1 cellular context compared by ENCODE assay signal in the genomic region with DNA sequence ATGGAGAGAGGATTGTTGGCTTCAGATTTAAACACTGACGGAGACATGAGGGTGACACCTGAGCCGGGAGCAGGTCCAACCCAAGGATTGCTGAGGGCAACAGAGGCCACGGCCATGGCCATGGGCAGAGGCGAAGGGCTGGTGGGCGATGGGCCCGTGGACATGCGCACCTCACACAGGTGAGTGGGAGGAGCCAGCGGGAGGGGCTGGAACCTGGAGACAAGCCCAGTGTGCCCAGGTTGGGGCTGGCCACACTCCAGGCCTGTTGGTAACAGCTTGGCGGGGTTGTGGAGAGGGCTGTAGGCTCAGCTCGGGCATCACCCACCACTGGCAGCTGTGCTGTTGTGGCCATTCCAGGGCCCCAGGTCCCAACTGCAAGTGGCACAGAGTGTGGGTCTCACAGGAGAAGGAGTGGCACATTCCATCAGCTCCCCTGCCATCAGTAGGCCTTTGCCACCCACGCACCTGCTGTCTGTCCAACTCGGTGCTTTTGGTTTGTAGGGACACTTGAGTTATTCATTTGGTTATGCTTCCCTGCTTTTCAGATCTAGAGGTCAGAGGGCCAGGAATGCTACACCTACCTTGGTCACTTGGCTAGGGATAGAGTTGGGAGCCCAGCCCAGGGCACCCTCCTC.
TF ChIP-seq lines count a peak whose summit lies in the region.

No MANE protein-coding gene starts in this region.

TF ChIP-seq in GM23338, 12 proteins besides CTCF, POLR2A, EP300 and RAD21 (continued from another document):
- TF ChIP-seq, protein P1, sequence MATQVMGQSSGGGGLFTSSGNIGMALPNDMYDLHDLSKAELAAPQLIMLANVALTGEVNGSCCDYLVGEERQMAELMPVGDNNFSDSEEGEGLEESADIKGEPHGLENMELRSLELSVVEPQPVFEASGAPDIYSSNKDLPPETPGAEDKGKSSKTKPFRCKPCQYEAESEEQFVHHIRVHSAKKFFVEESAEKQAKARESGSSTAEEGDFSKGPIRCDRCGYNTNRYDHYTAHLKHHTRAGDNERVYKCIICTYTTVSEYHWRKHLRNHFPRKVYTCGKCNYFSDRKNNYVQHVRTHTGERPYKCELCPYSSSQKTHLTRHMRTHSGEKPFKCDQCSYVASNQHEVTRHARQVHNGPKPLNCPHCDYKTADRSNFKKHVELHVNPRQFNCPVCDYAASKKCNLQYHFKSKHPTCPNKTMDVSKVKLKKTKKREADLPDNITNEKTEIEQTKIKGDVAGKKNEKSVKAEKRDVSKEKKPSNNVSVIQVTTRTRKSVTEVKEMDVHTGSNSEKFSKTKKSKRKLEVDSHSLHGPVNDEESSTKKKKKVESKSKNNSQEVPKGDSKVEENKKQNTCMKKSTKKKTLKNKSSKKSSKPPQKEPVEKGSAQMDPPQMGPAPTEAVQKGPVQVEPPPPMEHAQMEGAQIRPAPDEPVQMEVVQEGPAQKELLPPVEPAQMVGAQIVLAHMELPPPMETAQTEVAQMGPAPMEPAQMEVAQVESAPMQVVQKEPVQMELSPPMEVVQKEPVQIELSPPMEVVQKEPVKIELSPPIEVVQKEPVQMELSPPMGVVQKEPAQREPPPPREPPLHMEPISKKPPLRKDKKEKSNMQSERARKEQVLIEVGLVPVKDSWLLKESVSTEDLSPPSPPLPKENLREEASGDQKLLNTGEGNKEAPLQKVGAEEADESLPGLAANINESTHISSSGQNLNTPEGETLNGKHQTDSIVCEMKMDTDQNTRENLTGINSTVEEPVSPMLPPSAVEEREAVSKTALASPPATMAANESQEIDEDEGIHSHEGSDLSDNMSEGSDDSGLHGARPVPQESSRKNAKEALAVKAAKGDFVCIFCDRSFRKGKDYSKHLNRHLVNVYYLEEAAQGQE (IDR thresholded peaks at IDR 0.05; ENCODE audit: unreplicated experiment), result no peak
- TF ChIP-seq, protein P2, sequence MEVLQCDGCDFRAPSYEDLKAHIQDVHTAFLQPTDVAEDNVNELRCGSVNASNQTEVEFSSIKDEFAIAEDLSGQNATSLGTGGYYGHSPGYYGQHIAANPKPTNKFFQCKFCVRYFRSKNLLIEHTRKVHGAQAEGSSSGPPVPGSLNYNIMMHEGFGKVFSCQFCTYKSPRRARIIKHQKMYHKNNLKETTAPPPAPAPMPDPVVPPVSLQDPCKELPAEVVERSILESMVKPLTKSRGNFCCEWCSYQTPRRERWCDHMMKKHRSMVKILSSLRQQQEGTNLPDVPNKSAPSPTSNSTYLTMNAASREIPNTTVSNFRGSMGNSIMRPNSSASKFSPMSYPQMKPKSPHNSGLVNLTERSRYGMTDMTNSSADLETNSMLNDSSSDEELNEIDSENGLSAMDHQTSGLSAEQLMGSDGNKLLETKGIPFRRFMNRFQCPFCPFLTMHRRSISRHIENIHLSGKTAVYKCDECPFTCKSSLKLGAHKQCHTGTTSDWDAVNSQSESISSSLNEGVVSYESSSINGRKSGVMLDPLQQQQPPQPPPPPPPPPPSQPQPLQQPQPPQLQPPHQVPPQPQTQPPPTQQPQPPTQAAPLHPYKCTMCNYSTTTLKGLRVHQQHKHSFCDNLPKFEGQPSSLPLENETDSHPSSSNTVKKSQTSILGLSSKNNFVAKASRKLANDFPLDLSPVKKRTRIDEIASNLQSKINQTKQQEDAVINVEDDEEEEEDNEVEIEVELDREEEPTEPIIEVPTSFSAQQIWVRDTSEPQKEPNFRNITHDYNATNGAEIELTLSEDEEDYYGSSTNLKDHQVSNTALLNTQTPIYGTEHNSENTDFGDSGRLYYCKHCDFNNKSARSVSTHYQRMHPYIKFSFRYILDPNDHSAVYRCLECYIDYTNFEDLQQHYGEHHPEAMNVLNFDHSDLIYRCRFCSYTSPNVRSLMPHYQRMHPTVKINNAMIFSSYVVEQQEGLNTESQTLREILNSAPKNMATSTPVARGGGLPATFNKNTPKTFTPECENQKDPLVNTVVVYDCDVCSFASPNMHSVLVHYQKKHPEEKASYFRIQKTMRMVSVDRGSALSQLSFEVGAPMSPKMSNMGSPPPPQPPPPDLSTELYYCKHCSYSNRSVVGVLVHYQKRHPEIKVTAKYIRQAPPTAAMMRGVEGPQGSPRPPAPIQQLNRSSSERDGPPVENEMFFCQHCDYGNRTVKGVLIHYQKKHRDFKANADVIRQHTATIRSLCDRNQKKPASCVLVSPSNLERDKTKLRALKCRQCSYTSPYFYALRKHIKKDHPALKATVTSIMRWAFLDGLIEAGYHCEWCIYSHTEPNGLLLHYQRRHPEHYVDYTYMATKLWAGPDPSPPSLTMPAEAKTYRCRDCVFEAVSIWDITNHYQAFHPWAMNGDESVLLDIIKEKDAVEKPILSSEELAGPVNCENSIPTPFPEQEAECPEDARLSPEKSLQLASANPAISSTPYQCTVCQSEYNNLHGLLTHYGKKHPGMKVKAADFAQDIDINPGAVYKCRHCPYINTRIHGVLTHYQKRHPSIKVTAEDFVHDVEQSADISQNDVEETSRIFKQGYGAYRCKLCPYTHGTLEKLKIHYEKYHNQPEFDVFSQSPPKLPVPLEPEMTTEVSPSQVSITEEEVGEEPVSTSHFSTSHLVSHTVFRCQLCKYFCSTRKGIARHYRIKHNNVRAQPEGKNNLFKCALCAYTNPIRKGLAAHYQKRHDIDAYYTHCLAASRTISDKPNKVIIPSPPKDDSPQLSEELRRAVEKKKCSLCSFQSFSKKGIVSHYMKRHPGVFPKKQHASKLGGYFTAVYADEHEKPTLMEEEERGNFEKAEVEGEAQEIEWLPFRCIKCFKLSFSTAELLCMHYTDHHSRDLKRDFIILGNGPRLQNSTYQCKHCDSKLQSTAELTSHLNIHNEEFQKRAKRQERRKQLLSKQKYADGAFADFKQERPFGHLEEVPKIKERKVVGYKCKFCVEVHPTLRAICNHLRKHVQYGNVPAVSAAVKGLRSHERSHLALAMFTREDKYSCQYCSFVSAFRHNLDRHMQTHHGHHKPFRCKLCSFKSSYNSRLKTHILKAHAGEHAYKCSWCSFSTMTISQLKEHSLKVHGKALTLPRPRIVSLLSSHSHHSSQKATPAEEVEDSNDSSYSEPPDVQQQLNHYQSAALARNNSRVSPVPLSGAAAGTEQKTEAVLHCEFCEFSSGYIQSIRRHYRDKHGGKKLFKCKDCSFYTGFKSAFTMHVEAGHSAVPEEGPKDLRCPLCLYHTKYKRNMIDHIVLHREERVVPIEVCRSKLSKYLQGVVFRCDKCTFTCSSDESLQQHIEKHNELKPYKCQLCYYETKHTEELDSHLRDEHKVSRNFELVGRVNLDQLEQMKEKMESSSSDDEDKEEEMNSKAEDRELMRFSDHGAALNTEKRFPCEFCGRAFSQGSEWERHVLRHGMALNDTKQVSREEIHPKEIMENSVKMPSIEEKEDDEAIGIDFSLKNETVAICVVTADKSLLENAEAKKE (CRISPR knock-in tag; IDR thresholded peaks at IDR 0.05), result no peak
- TF ChIP-seq, protein P3, sequence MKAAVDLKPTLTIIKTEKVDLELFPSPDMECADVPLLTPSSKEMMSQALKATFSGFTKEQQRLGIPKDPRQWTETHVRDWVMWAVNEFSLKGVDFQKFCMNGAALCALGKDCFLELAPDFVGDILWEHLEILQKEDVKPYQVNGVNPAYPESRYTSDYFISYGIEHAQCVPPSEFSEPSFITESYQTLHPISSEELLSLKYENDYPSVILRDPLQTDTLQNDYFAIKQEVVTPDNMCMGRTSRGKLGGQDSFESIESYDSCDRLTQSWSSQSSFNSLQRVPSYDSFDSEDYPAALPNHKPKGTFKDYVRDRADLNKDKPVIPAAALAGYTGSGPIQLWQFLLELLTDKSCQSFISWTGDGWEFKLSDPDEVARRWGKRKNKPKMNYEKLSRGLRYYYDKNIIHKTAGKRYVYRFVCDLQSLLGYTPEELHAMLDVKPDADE (IDR thresholded peaks at IDR 0.05), result no peak
- TF ChIP-seq ZNF114 (CRISPR knock-in tag; IDR thresholded peaks at IDR 0.05) (no peak), CREB1 (CRISPR knock-in tag; IDR thresholded peaks at IDR 0.05; ENCODE audit: low read depth) (no peak), STAT1 (IDR thresholded peaks at IDR 0.05; ENCODE audit: unreplicated experiment) (no peak), JUNB (IDR thresholded peaks at IDR 0.05; ENCODE audit: unreplicated experiment) (no peak), ZNF331 (CRISPR knock-in tag; IDR thresholded peaks at IDR 0.05; ENCODE audit: low read depth) (no peak), EZH2 (IDR thresholded peaks at IDR 0.05; ENCODE audit: low read depth, unreplicated experiment) (no peak)
